8 cellular contexts compared by ENCODE assay signal in genomic region chr17:16286009-16286946, GRCh38.
DNase-seq lines count a peak whose midpoint lies in the region; ATAC-seq and TF ChIP-seq lines count a peak whose summit lies in the region.

No MANE protein-coding gene starts in this region.

- H3K36me3 Mint-ChIP-seq in activated T-helper 2 cell treated with anti-CD3 and anti-CD28 coated beads, Interferon-gamma antibody, Interleukin-2, Interleukin-4, amounts not matched to agents 10 μg/mL and 5 μg/mL and 100 μg/mL, durations not matched to agents 14 hours and 24 hours and 36 hours (ENCODE audit: low read depth): peaks cover 12% of the 10 kb centered on the region

- H3K27me3 ChIP-seq in Peyer's patch (no peaks in the 10 kb centered on the region), foreskin keratinocyte (no peaks in the 10 kb centered on the region), testis (no peaks in the 10 kb centered on the region)

- no peaks in the 10 kb centered on the region for H3K27me3 Mint-ChIP-seq in activated T-helper 2 cell treated with anti-CD3 and anti-CD28 coated beads, Interferon-gamma antibody, Interleukin-2, Interleukin-4, amounts not matched to agents 10 μg/mL and 5 μg/mL and 100 μg/mL, durations not matched to agents 14 hours and 24 hours and 36 hours (ENCODE audit: low read depth)

- TF ChIP-seq POLR2A in Peyer's patch (IDR thresholded peaks at IDR 0.05) (peak; percentile 67 to 87), testis (IDR thresholded peaks at IDR 0.05) (no peak)

- TF ChIP-seq CTCF in Peyer's patch (IDR thresholded peaks at IDR 0.05) (peak in 1 of 6 experiments; percentile 80), foreskin keratinocyte (conservative IDR thresholded peaks at IDR 0.05) (no peak), omental fat pad (IDR thresholded peaks at IDR 0.05) (no peak), testis (IDR thresholded peaks at IDR 0.05) (peak in 1 of 3 experiments; percentile 13)

- H3K9me3 Mint-ChIP-seq in activated T-helper 2 cell treated with anti-CD3 and anti-CD28 coated beads, Interferon-gamma antibody, Interleukin-2, Interleukin-4, amounts not matched to agents 10 μg/mL and 5 μg/mL and 100 μg/mL, durations not matched to agents 14 hours and 24 hours and 36 hours: no peaks in the 10 kb centered on the region

- H3K9me3 ChIP-seq in Peyer's patch: no peaks in the 10 kb centered on the region
- H3K9me3 ChIP-seq in testis: no peaks in the 10 kb centered on the region

- H3K27ac ChIP-seq in Peyer's patch (peak overlapping the region; percentile 85 to 98 (median 94)), foreskin keratinocyte (peak overlapping the region; percentile 36), testis (peak overlapping the region; percentile 78 to 81)

- intact Hi-C loops in activated T-helper 2 cell treated with anti-CD3 and anti-CD28 coated beads, Interferon-gamma antibody, Interleukin-2, Interleukin-4, amounts not matched to agents 10 μg/mL and 5 μg/mL and 100 μg/mL, durations not matched to agents 14 hours and 24 hours and 36 hours (cut with micrococcal nuclease): loop anchor here (1.0 to 5.0 kb wide), 5 partner anchors 57 to 151 kb away; partner anchors contain the start of genes CENPV, PIGL and TRPV2
- intact Hi-C loops in testis (cut with DNase I; ENCODE audit: low total_unique reads): no loop called here

- peak overlapping the region; percentile 61 for H3K4me3 Mint-ChIP-seq in activated T-helper 2 cell treated with anti-CD3 and anti-CD28 coated beads, Interferon-gamma antibody, Interleukin-2, Interleukin-4, amounts not matched to agents 10 μg/mL and 5 μg/mL and 100 μg/mL, durations not matched to agents 14 hours and 24 hours and 36 hours (ENCODE audit: low read depth)

- peaks cover 50% of the 10 kb centered on the region for H3K4me1 Mint-ChIP-seq in activated T-helper 2 cell treated with anti-CD3 and anti-CD28 coated beads, Interferon-gamma antibody, Interleukin-2, Interleukin-4, amounts not matched to agents 10 μg/mL and 5 μg/mL and 100 μg/mL, durations not matched to agents 14 hours and 24 hours and 36 hours (ENCODE audit: low read depth)

- no peaks in the 10 kb centered on the region for H3K36me3 ChIP-seq in Peyer's patch
- no peaks in the 10 kb centered on the region for H3K36me3 ChIP-seq in testis (ENCODE audit: low read depth, missing control alignments)

- peaks cover 11 to 55% (median 35%) of the 10 kb centered on the region in 4 donors for H3K4me1 ChIP-seq in Peyer's patch
- H3K4me1 ChIP-seq in foreskin keratinocyte: peaks cover 27% of the 10 kb centered on the region
- H3K4me1 ChIP-seq in testis: peaks cover 32% of the 10 kb centered on the region

- DNase-seq in DMS53 (lab: John Stamatoyannopoulos, UW) (peak; percentile 8), DMS53 treated with DMSO at 0.1 percent for 48 hours (lab: John Stamatoyannopoulos, UW; ENCODE audit: unreplicated experiment) (no peak), Peyer's patch (peak; percentile 87 to 96 (median 88)), foreskin keratinocyte (peak; percentile 89 to 95), omental fat pad (ENCODE audit: low spot score) (peak; percentile 42), testis (peak; percentile 80)
- peak; percentile 79 for DNase-seq in activated T-helper 2 cell treated with anti-CD3 and anti-CD28 coated beads, Interferon-gamma antibody, Interleukin-2, Interleukin-4, amounts not matched to agents 10 μg/mL and 5 μg/mL and 100 μg/mL, durations not matched to agents 14 hours and 24 hours and 36 hours (ENCODE audit: low spot score)

- peak; percentile 87 for ATAC-seq in HG03045 (IDR thresholded peaks at IDR 0.05; ENCODE audit: unreplicated experiment)
- ATAC-seq in foreskin keratinocyte: peak; percentile 82
- ATAC-seq in omental fat pad (ENCODE audit: low FRiP score): peak; percentile 95

- H3K4me3 ChIP-seq in Peyer's patch (peak overlapping the region in 3 of 4 donors; percentile 21 to 31 (median 31)), testis (no peak overlapping the region)

- H3K27ac Mint-ChIP-seq in activated T-helper 2 cell treated with anti-CD3 and anti-CD28 coated beads, Interferon-gamma antibody, Interleukin-2, Interleukin-4, amounts not matched to agents 10 μg/mL and 5 μg/mL and 100 μg/mL, durations not matched to agents 14 hours and 24 hours and 36 hours: peak overlapping the region; percentile 97

- 24 to 31% methylated on average over 26 of the region's 26 CpGs for WGBS in testis, 2 donors

Comparison
In these comparisons a context has a peak if more than half of its experiments do, and no peak if none do; other contexts are left out.
1. H3K27ac ChIP-seq: peak in every context shown above with its lines; median percentile 94 in Peyer's patch; 80 in testis; 36 in foreskin keratinocyte.
2. H3K4me3 ChIP-seq: peak in Peyer's patch (3 of 4); none in testis (0 of 2).
3. Peak in every context shown above with its lines, with median percentiles within 50 percentile points of each other: ATAC-seq.